In the genomic region with DNA sequence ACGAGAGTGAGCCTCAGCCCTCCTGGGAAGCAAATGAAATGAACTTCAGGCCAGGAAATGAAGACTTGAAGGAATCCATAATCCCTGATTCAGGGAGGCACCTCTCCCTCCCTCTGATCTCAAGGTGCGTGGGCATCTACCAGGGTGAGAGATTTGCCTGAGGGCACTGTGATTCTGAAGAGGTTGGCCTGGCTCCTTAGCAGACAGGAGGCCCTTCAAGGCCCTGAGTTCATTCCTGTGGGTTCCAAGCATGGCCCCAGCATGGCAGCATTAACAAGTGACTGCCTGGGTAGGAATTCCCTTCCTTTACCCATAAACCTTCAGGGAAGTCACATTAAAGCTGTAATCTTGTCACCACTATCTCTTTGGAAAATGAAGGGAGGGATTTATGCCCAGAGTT, we compare ENCODE assay signal across 13 cellular contexts. TPM values are rescaled to one million over a fixed set of nuclear protein-coding genes. Genes with fewer than 3 reads are reported as not detected.
DNase-seq lines count a peak whose midpoint lies in the region; ATAC-seq and TF ChIP-seq lines count a peak whose summit lies in the region.
"Had no signal": no experiment of that assay in that cellular context is flagged by ENCODE, and none has a peak within 500 bp of the region (broad histone marks: within the 10 kb centered on the region; RNA-seq: fewer than 3 reads in every experiment).

No MANE protein-coding gene starts in this region.

- no peak for TF ChIP-seq CTCF in PC-3 (conservative IDR thresholded peaks at IDR 0.05; ENCODE audit: low read depth, low read length)

- H3K4me1 ChIP-seq in PC-3 (ENCODE audit: insufficient read depth, low read length) (peaks cover 25% of the 10 kb centered on the region), subcutaneous abdominal adipose tissue (ENCODE audit: control insufficient read depth in 5 of 5, insufficient read depth in 5 of 5, low read length in 5 of 5) (peaks cover 6 to 23% (median 18%) of the 10 kb centered on the region in 5 donors)

- no peaks in the 10 kb centered on the region for H4K20me1 ChIP-seq in PC-3 (ENCODE audit: low read length)

- intact Hi-C loops in PC-3 (cut with micrococcal nuclease) = no loop called here

- POLR2A ChIA-PET in PC-3 (lab: Charles Lee; ENCODE audit: unreplicated experiment) = no interaction called here

- peak overlapping the region; percentile 93 for H3K27ac ChIP-seq in PC-3 (ENCODE audit: low read length)
- H3K27ac ChIP-seq in subcutaneous abdominal adipose tissue (ENCODE audit: low read depth, low read length) = peak overlapping the region; percentile 82

- peak overlapping the region; percentile 70 for H3K4me2 ChIP-seq in PC-3 (ENCODE audit: low read length)

- H3K9me3 ChIP-seq in PC-3 (ENCODE audit: low read length) (peaks cover 3% of the 10 kb centered on the region; the same call in 1 of the 2 replicates), subcutaneous abdominal adipose tissue (ENCODE audit: control insufficient read depth in 5 of 5, low read length in 5 of 5) (peaks cover 0 to 7% (median 3%) of the 10 kb centered on the region in 5 donors)

- H3K4me3 ChIP-seq in PC-3 (ENCODE audit: low read length) = no peak overlapping the region
- no peak overlapping the region for H3K4me3 ChIP-seq in subcutaneous abdominal adipose tissue (ENCODE audit: low read depth in 1 of 5, low read length in 5 of 5)

- no peak for ATAC-seq in PC-3
- ATAC-seq in HG02571 (IDR thresholded peaks at IDR 0.05; ENCODE audit: unreplicated experiment) = no peak

- peak overlapping the region; percentile 44; the same call in 1 of the 2 replicates for H2AFZ ChIP-seq in PC-3 (ENCODE audit: low read length)

- CTCF ChIA-PET in PC-3 (lab: Charles Lee) = interaction anchor here (1.4 kb wide), 1 partner anchor 13 kb away, joined by 14 read pairs; no protein-coding TSS in a partner anchor

- no peaks in the 10 kb centered on the region for H3K9me2 ChIP-seq in PC-3 (replicated peaks; ENCODE audit: low read length)

- no peaks in the 10 kb centered on the region for H3K27me3 ChIP-seq in PC-3 (ENCODE audit: low read length)
- H3K27me3 ChIP-seq in subcutaneous abdominal adipose tissue (ENCODE audit: control insufficient read depth in 5 of 5, insufficient read depth in 4 of 5, low read length in 5 of 5) = no peaks in the 10 kb centered on the region

- BruUV-seq in PC-3 (replicated peaks; lab: Mats Ljungman, UMichigan) = no TSS peak

- peaks cover 11% of the 10 kb centered on the region for H3F3A ChIP-seq in PC-3 (ENCODE audit: low read length, unreplicated experiment)

- H3K9ac ChIP-seq in PC-3 (ENCODE audit: low read length) = peak overlapping the region; percentile 63
- H3K9ac ChIP-seq in subcutaneous abdominal adipose tissue (ENCODE audit: low read length in 5 of 5) = peak overlapping the region in 1 of 5 donors; percentile 70

- H3K36me3 ChIP-seq in PC-3 (ENCODE audit: low read depth, low read length) (no peaks in the 10 kb centered on the region), subcutaneous abdominal adipose tissue (ENCODE audit: control insufficient read depth in 5 of 5, insufficient read depth in 5 of 5, low read length in 5 of 5) (no peaks in the 10 kb centered on the region)

- no peaks in the 10 kb centered on the region for H3K79me2 ChIP-seq in PC-3 (ENCODE audit: low read length)

- DNase-seq in ELR (ENCODE audit: low read depth) (peak; percentile 17), PC-3 (peak; percentile 37), kidney tubule cell (ENCODE audit: low spot score) (peak; percentile 51), NCI-H748 treated with DMSO at 0.1 percent for 48 hours (lab: John Stamatoyannopoulos, UW) (no peak), NCI-H1417 (lab: John Stamatoyannopoulos, UW) (no peak)
- DNase-seq: activated CD4-positive, alpha-beta memory T cell treated with anti-CD3 and anti-CD28 coated beads, Interleukin-2, amount 10 ng/mL, durations not matched to agents 7 days and 5 days; activated naive CD4-positive, alpha-beta T cell treated with Interleukin-2 at 50 U/mL for 16 hours; NCI-H146; NCI-H510A; stimulated activated CD4-positive, alpha-beta T cell treated with anti-CD3 and anti-CD28 coated beads, Interleukin-4, amount 100 ng/mL, for 4 hours; stimulated activated naive CD4-positive, alpha-beta T cell treated with Interleukin-2 at 50 U/mL for 16 hours had no signal

RNA-seq across cellular contexts. Expression of a gene that starts 29.8 kb away (rescaled TPM):
- total RNA-seq in PC-3 (2014; rRNA removed) = 35.7 and 37.8 TPM in 2 replicates

RNA-seq across cellular contexts. Expression of a gene that starts 48.7 kb away (rescaled TPM):
- total RNA-seq in PC-3 (2014; rRNA removed) = 13.2 and 18.4 TPM in 2 replicates

Comparison
In these comparisons a context has a peak if more than half of its experiments do, and no peak if none do; other contexts are left out.
1. DNase-seq: peak in ELR (single experiment), PC-3 (single experiment) and kidney tubule cell (single experiment); none in NCI-H748 treated with DMSO at 0.1 percent for 48 hours (single experiment) and NCI-H1417 (0 of 3).